ENCODE assay signal across 1 cellular context in genomic region chr12:104234926-104235499, GRCh38.
TF ChIP-seq lines count a peak whose summit lies in the region.

No MANE protein-coding gene starts in this region.

TF ChIP-seq in K562, 482 proteins besides CTCF, POLR2A, EP300 and RAD21 (continued from another document):
- TF ChIP-seq, protein P1, sequence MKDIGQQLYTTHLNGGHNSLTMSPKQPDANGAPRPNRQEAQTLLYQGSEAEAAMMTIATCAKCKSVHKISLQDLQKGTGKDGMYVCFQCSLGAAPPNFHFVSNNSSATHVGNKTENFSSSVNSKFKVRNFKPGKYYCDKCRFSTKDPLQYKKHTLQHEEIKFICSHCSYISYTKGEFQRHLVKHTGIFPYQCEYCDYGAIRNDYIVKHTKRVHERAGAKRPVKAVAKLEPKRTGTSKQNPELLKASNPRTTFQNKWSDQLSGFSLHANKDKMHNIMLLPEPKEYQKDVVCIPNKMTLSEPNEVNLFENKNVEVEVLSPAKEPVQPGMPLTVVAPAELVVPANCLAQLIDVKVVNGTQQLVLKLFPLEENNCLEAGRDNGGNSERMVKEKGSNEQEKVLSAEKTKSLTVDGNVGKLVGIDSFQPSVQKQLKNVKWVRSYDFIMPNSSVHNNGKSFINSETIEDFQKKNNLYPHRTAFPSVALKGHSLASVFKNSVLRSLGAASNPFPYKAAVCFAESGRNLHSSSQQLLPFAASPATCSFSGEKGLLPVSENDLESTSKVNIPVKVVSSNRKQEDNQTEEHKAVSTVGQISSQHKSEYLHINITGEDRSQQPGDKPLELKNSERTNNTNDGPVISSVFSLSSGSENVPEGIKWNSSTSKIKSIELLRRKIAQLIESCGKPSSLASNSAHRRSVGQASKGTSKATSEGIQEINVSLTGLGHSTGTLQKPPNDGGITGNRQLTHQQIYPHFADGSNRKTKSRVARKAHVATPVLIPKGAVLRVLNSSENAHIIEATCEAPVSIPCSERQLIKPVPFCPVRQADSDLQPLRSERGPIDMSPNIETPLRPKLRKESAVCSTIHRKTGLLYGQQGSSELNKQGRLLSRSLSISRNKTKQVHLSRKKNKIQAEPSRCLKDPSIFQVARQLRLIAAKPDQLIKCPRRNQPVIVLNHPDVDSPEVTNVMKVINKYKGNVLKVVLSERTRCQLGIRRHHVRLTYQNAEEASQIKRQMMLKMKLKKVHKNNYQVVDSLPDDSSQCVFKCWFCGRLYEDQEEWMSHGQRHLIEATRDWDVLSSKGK (CRISPR knock-in tag; IDR thresholded peaks at IDR 0.05) = no peak
- TF ChIP-seq MED1 (CRISPR knock-in tag; IDR thresholded peaks at IDR 0.05; ENCODE audit: borderline replicate concordance) (no peak), TCFL5 (CRISPR knock-in tag; conservative IDR thresholded peaks at IDR 0.05) (no peak), ZBTB49 (CRISPR knock-in tag; IDR thresholded peaks at IDR 0.05; ENCODE audit: borderline replicate concordance) (no peak), ZSCAN32 (CRISPR knock-in tag; IDR thresholded peaks at IDR 0.05) (no peak), BACH1 (tag; IDR thresholded peaks at IDR 0.05) (no peak), CBX1 (IDR thresholded peaks at IDR 0.05; ENCODE audit: low read depth) (peak; percentile 86; the same call in 1 of the 2 replicates), FOXA3 (CRISPR knock-in tag; conservative IDR thresholded peaks at IDR 0.05 in 1 of 2, IDR thresholded peaks at IDR 0.05 in 1 of 2) (no peak), ZNF280A (IDR thresholded peaks at IDR 0.05; ENCODE audit: low read depth, partially characterized antibody) (peak; percentile 98), NUFIP1 (IDR thresholded peaks at IDR 0.05; ENCODE audit: partially characterized antibody) (no peak), RBM14 (IDR thresholded peaks at IDR 0.05; ENCODE audit: borderline replicate concordance, insufficient read depth, low read depth, low read length) (no peak), XRCC3 (IDR thresholded peaks at IDR 0.05) (peak; percentile 89), HOXB6 (CRISPR knock-in tag; IDR thresholded peaks at IDR 0.05; ENCODE audit: borderline replicate concordance) (no peak), BRD4 (IDR thresholded peaks at IDR 0.05) (no peak), ZNF134 (CRISPR knock-in tag; conservative IDR thresholded peaks at IDR 0.05) (no peak), GTF2B (IDR thresholded peaks at IDR 0.05; ENCODE audit: extremely low read depth, insufficient read length) (no peak), RCOR1 (IDR thresholded peaks at IDR 0.05; ENCODE audit: borderline replicate concordance in 1 of 2, low read depth in 2 of 2, low read length in 2 of 2) (no peak), HMG20B (CRISPR knock-in tag; IDR thresholded peaks at IDR 0.05) (no peak), ADNP (tag; IDR thresholded peaks at IDR 0.05) (no peak), ZNF766 (CRISPR knock-in tag; conservative IDR thresholded peaks at IDR 0.05) (no peak), SRSF3 (IDR thresholded peaks at IDR 0.05; ENCODE audit: insufficient read depth, low read length) (no peak), ZNF561 (CRISPR knock-in tag; conservative IDR thresholded peaks at IDR 0.05) (peak; percentile 83; the same call in 1 of the 2 replicates), SAFB2 (IDR thresholded peaks at IDR 0.05; ENCODE audit: borderline replicate concordance, low read depth, low read length, severe bottlenecking) (no peak), CBX8 (IDR thresholded peaks at IDR 0.05; ENCODE audit: borderline replicate concordance, extremely low read depth, low read depth, low read length, poor library complexity, severe bottlenecking) (no peak), TFAM (CRISPR knock-in tag; conservative IDR thresholded peaks at IDR 0.05) (no peak), FOSL1 (tag; conservative IDR thresholded peaks at IDR 0.05) (no peak), ZEB2 (IDR thresholded peaks at IDR 0.05) (peak; percentile 90), ILK (tag; IDR thresholded peaks at IDR 0.05; ENCODE audit: borderline replicate concordance, low read depth) (no peak), ARHGAP35 (IDR thresholded peaks at IDR 0.05; ENCODE audit: partially characterized antibody) (no peak), MTA3 (IDR thresholded peaks at IDR 0.05; ENCODE audit: borderline replicate concordance) (0 out of 2 replicates have a peak, but pooled peaks have one; percentile 27), ZBTB1 (CRISPR knock-in tag; IDR thresholded peaks at IDR 0.05; ENCODE audit: borderline replicate concordance, low read depth) (no peak), TAF15 (IDR thresholded peaks at IDR 0.05; ENCODE audit: low read depth, low read length) (no peak), TRIM28 (IDR thresholded peaks at IDR 0.05) (peak; percentile 99), TRIM24 (IDR thresholded peaks at IDR 0.05) (peak in 1 of 2 experiments; percentile 75; a peak in 2 of 4 replicates), CBX3 (IDR thresholded peaks at IDR 0.05; ENCODE audit: borderline replicate concordance in 1 of 2, low read length in 2 of 2) (peak in 1 of 2 experiments; percentile 98; a peak in 2 of 3 replicates), SMARCA4 (IDR thresholded peaks at IDR 0.05) (no peak), CBX2 (IDR thresholded peaks at IDR 0.05; ENCODE audit: insufficient read depth, low read length, poor library complexity, severe bottlenecking) (no peak), SMC3 (conservative IDR thresholded peaks at IDR 0.05; ENCODE audit: insufficient read depth, low read depth, low read length) (no peak), ZFP36 (IDR thresholded peaks at IDR 0.05; ENCODE audit: low read depth, low read length, partially characterized antibody) (no peak), GMEB1 (CRISPR knock-in tag; IDR thresholded peaks at IDR 0.05) (no peak)
- TF ChIP-seq, protein P2, sequence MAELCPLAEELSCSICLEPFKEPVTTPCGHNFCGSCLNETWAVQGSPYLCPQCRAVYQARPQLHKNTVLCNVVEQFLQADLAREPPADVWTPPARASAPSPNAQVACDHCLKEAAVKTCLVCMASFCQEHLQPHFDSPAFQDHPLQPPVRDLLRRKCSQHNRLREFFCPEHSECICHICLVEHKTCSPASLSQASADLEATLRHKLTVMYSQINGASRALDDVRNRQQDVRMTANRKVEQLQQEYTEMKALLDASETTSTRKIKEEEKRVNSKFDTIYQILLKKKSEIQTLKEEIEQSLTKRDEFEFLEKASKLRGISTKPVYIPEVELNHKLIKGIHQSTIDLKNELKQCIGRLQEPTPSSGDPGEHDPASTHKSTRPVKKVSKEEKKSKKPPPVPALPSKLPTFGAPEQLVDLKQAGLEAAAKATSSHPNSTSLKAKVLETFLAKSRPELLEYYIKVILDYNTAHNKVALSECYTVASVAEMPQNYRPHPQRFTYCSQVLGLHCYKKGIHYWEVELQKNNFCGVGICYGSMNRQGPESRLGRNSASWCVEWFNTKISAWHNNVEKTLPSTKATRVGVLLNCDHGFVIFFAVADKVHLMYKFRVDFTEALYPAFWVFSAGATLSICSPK (IDR thresholded peaks at IDR 0.05; ENCODE audit: borderline replicate concordance) = no peak
- TF ChIP-seq, protein P3, sequence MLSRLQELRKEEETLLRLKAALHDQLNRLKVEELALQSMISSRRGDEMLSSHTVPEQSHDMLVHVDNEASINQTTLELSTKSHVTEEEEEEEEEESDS (CRISPR knock-in tag; IDR thresholded peaks at IDR 0.05) = no peak
- TF ChIP-seq, protein P4, sequence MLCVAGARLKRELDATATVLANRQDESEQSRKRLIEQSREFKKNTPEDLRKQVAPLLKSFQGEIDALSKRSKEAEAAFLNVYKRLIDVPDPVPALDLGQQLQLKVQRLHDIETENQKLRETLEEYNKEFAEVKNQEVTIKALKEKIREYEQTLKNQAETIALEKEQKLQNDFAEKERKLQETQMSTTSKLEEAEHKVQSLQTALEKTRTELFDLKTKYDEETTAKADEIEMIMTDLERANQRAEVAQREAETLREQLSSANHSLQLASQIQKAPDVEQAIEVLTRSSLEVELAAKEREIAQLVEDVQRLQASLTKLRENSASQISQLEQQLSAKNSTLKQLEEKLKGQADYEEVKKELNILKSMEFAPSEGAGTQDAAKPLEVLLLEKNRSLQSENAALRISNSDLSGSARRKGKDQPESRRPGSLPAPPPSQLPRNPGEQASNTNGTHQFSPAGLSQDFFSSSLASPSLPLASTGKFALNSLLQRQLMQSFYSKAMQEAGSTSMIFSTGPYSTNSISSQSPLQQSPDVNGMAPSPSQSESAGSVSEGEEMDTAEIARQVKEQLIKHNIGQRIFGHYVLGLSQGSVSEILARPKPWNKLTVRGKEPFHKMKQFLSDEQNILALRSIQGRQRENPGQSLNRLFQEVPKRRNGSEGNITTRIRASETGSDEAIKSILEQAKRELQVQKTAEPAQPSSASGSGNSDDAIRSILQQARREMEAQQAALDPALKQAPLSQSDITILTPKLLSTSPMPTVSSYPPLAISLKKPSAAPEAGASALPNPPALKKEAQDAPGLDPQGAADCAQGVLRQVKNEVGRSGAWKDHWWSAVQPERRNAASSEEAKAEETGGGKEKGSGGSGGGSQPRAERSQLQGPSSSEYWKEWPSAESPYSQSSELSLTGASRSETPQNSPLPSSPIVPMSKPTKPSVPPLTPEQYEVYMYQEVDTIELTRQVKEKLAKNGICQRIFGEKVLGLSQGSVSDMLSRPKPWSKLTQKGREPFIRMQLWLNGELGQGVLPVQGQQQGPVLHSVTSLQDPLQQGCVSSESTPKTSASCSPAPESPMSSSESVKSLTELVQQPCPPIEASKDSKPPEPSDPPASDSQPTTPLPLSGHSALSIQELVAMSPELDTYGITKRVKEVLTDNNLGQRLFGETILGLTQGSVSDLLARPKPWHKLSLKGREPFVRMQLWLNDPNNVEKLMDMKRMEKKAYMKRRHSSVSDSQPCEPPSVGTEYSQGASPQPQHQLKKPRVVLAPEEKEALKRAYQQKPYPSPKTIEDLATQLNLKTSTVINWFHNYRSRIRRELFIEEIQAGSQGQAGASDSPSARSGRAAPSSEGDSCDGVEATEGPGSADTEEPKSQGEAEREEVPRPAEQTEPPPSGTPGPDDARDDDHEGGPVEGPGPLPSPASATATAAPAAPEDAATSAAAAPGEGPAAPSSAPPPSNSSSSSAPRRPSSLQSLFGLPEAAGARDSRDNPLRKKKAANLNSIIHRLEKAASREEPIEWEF (CRISPR knock-in tag; IDR thresholded peaks at IDR 0.05) = no peak
- TF ChIP-seq, protein P5, sequence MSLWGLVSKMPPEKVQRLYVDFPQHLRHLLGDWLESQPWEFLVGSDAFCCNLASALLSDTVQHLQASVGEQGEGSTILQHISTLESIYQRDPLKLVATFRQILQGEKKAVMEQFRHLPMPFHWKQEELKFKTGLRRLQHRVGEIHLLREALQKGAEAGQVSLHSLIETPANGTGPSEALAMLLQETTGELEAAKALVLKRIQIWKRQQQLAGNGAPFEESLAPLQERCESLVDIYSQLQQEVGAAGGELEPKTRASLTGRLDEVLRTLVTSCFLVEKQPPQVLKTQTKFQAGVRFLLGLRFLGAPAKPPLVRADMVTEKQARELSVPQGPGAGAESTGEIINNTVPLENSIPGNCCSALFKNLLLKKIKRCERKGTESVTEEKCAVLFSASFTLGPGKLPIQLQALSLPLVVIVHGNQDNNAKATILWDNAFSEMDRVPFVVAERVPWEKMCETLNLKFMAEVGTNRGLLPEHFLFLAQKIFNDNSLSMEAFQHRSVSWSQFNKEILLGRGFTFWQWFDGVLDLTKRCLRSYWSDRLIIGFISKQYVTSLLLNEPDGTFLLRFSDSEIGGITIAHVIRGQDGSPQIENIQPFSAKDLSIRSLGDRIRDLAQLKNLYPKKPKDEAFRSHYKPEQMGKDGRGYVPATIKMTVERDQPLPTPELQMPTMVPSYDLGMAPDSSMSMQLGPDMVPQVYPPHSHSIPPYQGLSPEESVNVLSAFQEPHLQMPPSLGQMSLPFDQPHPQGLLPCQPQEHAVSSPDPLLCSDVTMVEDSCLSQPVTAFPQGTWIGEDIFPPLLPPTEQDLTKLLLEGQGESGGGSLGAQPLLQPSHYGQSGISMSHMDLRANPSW (CRISPR knock-in tag; IDR thresholded peaks at IDR 0.05) = no peak
